11 cellular contexts compared by ENCODE assay signal in the genomic region with DNA sequence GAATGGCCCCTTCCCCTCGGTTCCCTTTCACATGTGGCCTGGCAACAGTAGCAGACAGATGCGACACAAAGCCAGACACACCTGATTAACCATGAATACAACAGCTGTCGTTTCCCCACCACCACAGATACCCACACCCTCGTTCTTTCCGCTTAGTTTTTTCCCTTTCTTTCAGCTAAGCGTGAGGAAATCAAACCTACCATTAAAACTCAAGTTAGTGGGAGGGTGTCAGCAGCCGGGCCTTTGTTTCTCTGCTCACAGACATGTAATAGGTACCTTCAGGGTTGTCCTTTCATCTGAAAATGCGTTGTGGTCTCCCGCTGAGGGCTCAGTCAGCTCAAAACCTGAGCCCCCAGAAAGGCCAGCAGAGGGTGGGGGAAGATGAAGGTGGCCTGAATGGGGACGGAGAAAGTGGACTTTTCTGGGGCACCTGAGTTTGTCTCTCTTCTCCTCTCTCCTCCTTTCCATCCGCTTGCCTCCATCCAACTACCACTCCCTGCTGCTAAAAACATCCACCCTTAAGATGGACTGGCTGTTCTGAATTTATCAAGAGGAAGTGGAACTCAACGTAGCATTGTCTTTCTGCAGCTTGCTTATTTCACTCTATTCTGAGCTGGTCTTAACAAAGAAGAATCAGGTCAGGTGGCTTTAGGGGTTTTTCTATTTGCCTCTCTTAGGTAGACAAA.
DNase-seq lines count a peak whose midpoint lies in the region; ATAC-seq lines count a peak whose summit lies in the region.
"Had no signal": no experiment of that assay in that cellular context is flagged by ENCODE, and none has a peak within 500 bp of the region (broad histone marks: within the 10 kb centered on the region; RNA-seq: fewer than 3 reads in every experiment).

No MANE protein-coding gene starts in this region.

- H3K4me3 Mint-ChIP-seq in activated CD4-positive, alpha-beta T cell treated with anti-CD3 and anti-CD28 coated beads for 36 hours: peak overlapping the region; percentile 31
- no peak overlapping the region for H3K4me3 Mint-ChIP-seq in activated CD4-positive, alpha-beta T cell treated with anti-CD3 and anti-CD28 coated beads, Interleukin-2, amount 10 ng/mL, durations not matched to agents 7 days and 5 days
- peak overlapping the region; percentile 25 for H3K4me3 Mint-ChIP-seq in T-helper 17 cell

- H3K27me3 Mint-ChIP-seq in activated CD4-positive, alpha-beta T cell treated with anti-CD3 and anti-CD28 coated beads for 36 hours: no peaks in the 10 kb centered on the region
- no peaks in the 10 kb centered on the region for H3K27me3 Mint-ChIP-seq in activated CD4-positive, alpha-beta T cell treated with anti-CD3 and anti-CD28 coated beads, Interleukin-2, amount 10 ng/mL, durations not matched to agents 7 days and 5 days
- no peaks in the 10 kb centered on the region for H3K27me3 Mint-ChIP-seq in T-helper 17 cell

- H3K36me3 Mint-ChIP-seq in activated CD4-positive, alpha-beta T cell treated with anti-CD3 and anti-CD28 coated beads for 36 hours (ENCODE audit: low read depth): peaks cover 28% of the 10 kb centered on the region
- peaks cover 15% of the 10 kb centered on the region for H3K36me3 Mint-ChIP-seq in activated CD4-positive, alpha-beta T cell treated with anti-CD3 and anti-CD28 coated beads, Interleukin-2, amount 10 ng/mL, durations not matched to agents 7 days and 5 days (ENCODE audit: low read depth)
- H3K36me3 Mint-ChIP-seq in T-helper 17 cell (ENCODE audit: low read depth): no peaks in the 10 kb centered on the region

- CTCF ChIA-PET in activated CD4-positive, alpha-beta T cell treated with anti-CD3 and anti-CD28 coated beads for 36 hours (lab: Charles Lee): interaction anchor here (0.7 to 3.4 kb wide), 3 partner anchors 14 to 54 kb away, joined by 3 to 19 read pairs (median 3); no protein-coding TSS in a partner anchor
- CTCF ChIA-PET in activated CD4-positive, alpha-beta T cell treated with anti-CD3 and anti-CD28 coated beads, Interleukin-2, amount 10 ng/mL, durations not matched to agents 7 days and 5 days (lab: Charles Lee): interaction anchor here (0.6 to 10.5 kb wide), 3 partner anchors 8 to 540 kb away, joined by 3 to 99 read pairs (median 4); no protein-coding TSS in a partner anchor

- H3K4me1 Mint-ChIP-seq in activated CD4-positive, alpha-beta T cell treated with anti-CD3 and anti-CD28 coated beads for 36 hours: peaks cover 80% of the 10 kb centered on the region
- H3K4me1 Mint-ChIP-seq in activated CD4-positive, alpha-beta T cell treated with anti-CD3 and anti-CD28 coated beads, Interleukin-2, amount 10 ng/mL, durations not matched to agents 7 days and 5 days: peaks cover 57% of the 10 kb centered on the region
- peaks cover 46% of the 10 kb centered on the region for H3K4me1 Mint-ChIP-seq in T-helper 17 cell

- H3K9me3 ChIP-seq in T-helper 17 cell (ENCODE audit: control insufficient read depth, low read length, poor library complexity, severe bottlenecking): no peaks in the 10 kb centered on the region
- H3K9me3 ChIP-seq: adrenal gland had no signal

- no peak for DNase-seq in activated CD4-positive, alpha-beta T cell treated with anti-CD3 and anti-CD28 coated beads for 36 hours
- DNase-seq in activated CD4-positive, alpha-beta T cell treated with anti-CD3 and anti-CD28 coated beads, Interleukin-2, amount 10 ng/mL, durations not matched to agents 7 days and 5 days: no peak
- DNase-seq in T-helper 17 cell (no peak), hypothalamus (lab: John Stamatoyannopoulos, UW) (no peak), NCI-H2196 (lab: John Stamatoyannopoulos, UW; ENCODE audit: unreplicated experiment) (no peak)
- DNase-seq in stimulated activated CD8-positive, alpha-beta memory T cell treated with anti-CD3 and anti-CD28 coated beads, Interleukin-4, amount 100 ng/mL, for 48 hours: peak; percentile 41

- intact Hi-C loops in activated CD4-positive, alpha-beta T cell treated with anti-CD3 and anti-CD28 coated beads for 36 hours (cut with DNase I, micrococcal nuclease): no loop called here

- POLR2A ChIA-PET in activated CD4-positive, alpha-beta T cell treated with anti-CD3 and anti-CD28 coated beads for 36 hours (lab: Charles Lee): interaction anchor here (0.8 to 3.0 kb wide), 4 partner anchors 15 to 146 kb away, joined by 3 to 9 read pairs (median 4); no protein-coding TSS in a partner anchor
- POLR2A ChIA-PET in activated CD4-positive, alpha-beta T cell treated with anti-CD3 and anti-CD28 coated beads, Interleukin-2, amount 10 ng/mL, durations not matched to agents 7 days and 5 days (lab: Charles Lee): no interaction called here

- peak overlapping the region; percentile 100 for H3K27ac Mint-ChIP-seq in activated CD4-positive, alpha-beta T cell treated with anti-CD3 and anti-CD28 coated beads for 36 hours
- no peak overlapping the region for H3K27ac Mint-ChIP-seq in activated CD4-positive, alpha-beta T cell treated with anti-CD3 and anti-CD28 coated beads, Interleukin-2, amount 10 ng/mL, durations not matched to agents 7 days and 5 days
- peak overlapping the region; percentile 83 for H3K27ac Mint-ChIP-seq in T-helper 17 cell

- no peak for ATAC-seq in activated CD4-positive, alpha-beta T cell treated with anti-CD3 and anti-CD28 coated beads for 36 hours
- ATAC-seq in HG03342 (IDR thresholded peaks at IDR 0.05; ENCODE audit: unreplicated experiment) (peak; percentile 64), T-helper 17 cell (peak; percentile 39), HG02588 (IDR thresholded peaks at IDR 0.05; ENCODE audit: unreplicated experiment) (no peak)
- ATAC-seq: HCT116, Panc1 had no signal

- H3K9me3 Mint-ChIP-seq in activated CD4-positive, alpha-beta T cell treated with anti-CD3 and anti-CD28 coated beads for 36 hours (ENCODE audit: low read depth): peaks cover 6% of the 10 kb centered on the region
- H3K9me3 Mint-ChIP-seq in activated CD4-positive, alpha-beta T cell treated with anti-CD3 and anti-CD28 coated beads, Interleukin-2, amount 10 ng/mL, durations not matched to agents 7 days and 5 days: peaks cover 13% of the 10 kb centered on the region

Comparison
In these comparisons a context has a peak if more than half of its experiments do, and no peak if none do; other contexts are left out.
1. ATAC-seq: peak in HG03342 (single experiment) and T-helper 17 cell (single experiment); none in activated CD4-positive, alpha-beta T cell treated with anti-CD3 and anti-CD28 coated beads for 36 hours (single experiment) and HG02588 (single experiment).